Comparison of ENCODE assay signal across 9 cellular contexts in genomic region chr4:53012738-53013137, GRCh38.
DNase-seq lines count a peak whose midpoint lies in the region; ATAC-seq and TF ChIP-seq lines count a peak whose summit lies in the region.
"Had no signal": no experiment of that assay in that cellular context is flagged by ENCODE, and none has a peak within 500 bp of the region (broad histone marks: within the 10 kb centered on the region; RNA-seq: fewer than 3 reads in every experiment).

No MANE protein-coding gene starts in this region.

- 50 to 58% methylated on average over 1 of the region's 1 CpG for WGBS in gastroesophageal sphincter (ENCODE audit: low coverage in 1 of 2), 2 donors

- TF ChIP-seq CTCF in gastroesophageal sphincter (IDR thresholded peaks at IDR 0.05), result no peak

- TF ChIP-seq EP300 in gastroesophageal sphincter (IDR thresholded peaks at IDR 0.05), result no peak

- H3K4me1 ChIP-seq in gastroesophageal sphincter, result peaks cover 0 to 43% (median 9%) of the 10 kb centered on the region in 3 donors

- H3K27ac ChIP-seq in gastroesophageal sphincter, result peak overlapping the region in 3 of 4 donors; percentile 22 to 55 (median 32)
- H3K27ac ChIP-seq: HL-60 had no signal

- H3K27me3 ChIP-seq in gastroesophageal sphincter, result no peaks in the 10 kb centered on the region

- TF ChIP-seq POLR2A in gastroesophageal sphincter (IDR thresholded peaks at IDR 0.05), result no peak

- no peaks in the 10 kb centered on the region for H3K36me3 ChIP-seq in gastroesophageal sphincter

- ATAC-seq in GM21526 (IDR thresholded peaks at IDR 0.05; ENCODE audit: low FRiP score, unreplicated experiment) (peak; percentile 72), gastroesophageal sphincter (no peak)

- DNase-seq in ELR (ENCODE audit: low read depth), result peak; percentile 14
- peak; percentile 74 for DNase-seq in NOMO-1 treated with DMSO at 0.1 percent for 48 hours (lab: John Stamatoyannopoulos, UW; ENCODE audit: unreplicated experiment)
- DNase-seq in DMS53 (lab: John Stamatoyannopoulos, UW), result no peak
- DNase-seq in NCI-H2171 (lab: John Stamatoyannopoulos, UW), result no peak
- no peak for DNase-seq in RPMI8226
- DNase-seq in activated CD8-positive, alpha-beta memory T cell treated with anti-CD3 and anti-CD28 coated beads, Interleukin-2, amount 50 U/mL, for 4 hours, result no peak

- H3K9me3 ChIP-seq in gastroesophageal sphincter, result no peaks in the 10 kb centered on the region

- H3K4me3 ChIP-seq in gastroesophageal sphincter, result no peak overlapping the region

Comparison
In these comparisons a context has a peak if more than half of its experiments do, and no peak if none do; other contexts are left out.
1. DNase-seq: peak in ELR (single experiment) and NOMO-1 treated with DMSO at 0.1 percent for 48 hours (single experiment); none in DMS53 (single experiment), NCI-H2171 (single experiment), RPMI8226 (single experiment) and activated CD8-positive, alpha-beta memory T cell treated with anti-CD3 and anti-CD28 coated beads, Interleukin-2, amount 50 U/mL, for 4 hours (single experiment).